In the genomic region with DNA sequence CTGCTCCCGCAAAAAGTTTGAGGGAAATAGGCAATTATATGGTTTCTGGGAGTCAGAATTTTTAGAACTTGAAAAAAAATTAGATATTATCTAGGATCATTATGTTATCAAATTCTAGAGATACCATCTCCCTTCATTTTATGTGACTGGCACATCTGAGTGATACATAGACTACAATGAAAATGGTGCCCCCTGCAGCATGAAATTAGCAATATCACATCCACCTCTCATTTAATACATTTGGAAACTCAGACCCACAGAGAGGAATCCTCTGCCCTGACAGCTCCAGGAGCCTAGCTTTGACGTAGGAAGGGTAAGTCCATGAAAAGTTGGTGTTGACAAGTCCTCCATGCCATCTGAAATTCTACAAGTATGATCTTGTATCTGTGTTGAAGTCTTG, we compare ENCODE assay signal across 9 cellular contexts.
DNase-seq lines count a peak whose midpoint lies in the region; ATAC-seq and TF ChIP-seq lines count a peak whose summit lies in the region.
"Had no signal": no experiment of that assay in that cellular context is flagged by ENCODE, and none has a peak within 500 bp of the region (broad histone marks: within the 10 kb centered on the region; RNA-seq: fewer than 3 reads in every experiment).

No MANE protein-coding gene starts in this region.

- CTCF ChIA-PET in SK-N-SH (lab: Yijun Ruan, JAX), result interaction anchor here (1.0 to 1.7 kb wide), 4 partner anchors 12 to 46 kb away, joined by 3 to 4 read pairs (median 3); no protein-coding TSS in a partner anchor
- CTCF ChIA-PET in activated CD4-positive, alpha-beta memory T cell treated with anti-CD3 and anti-CD28 coated beads for 36 hours (lab: Charles Lee), result interaction anchor here (1.1 kb wide), 1 partner anchor 9 kb away, joined by 3 read pairs; no protein-coding TSS in a partner anchor

- DNase-seq in NCI-H2107 treated with DMSO at 0.1 percent for 48 hours (lab: John Stamatoyannopoulos, UW; ENCODE audit: unreplicated experiment) (peak; percentile 1), NCI-H2107 (lab: John Stamatoyannopoulos, UW) (no peak), SK-N-SH (peak; percentile 5), left kidney (ENCODE audit: low read depth, low spot score) (peak; percentile 53), NCI-H1436 (lab: John Stamatoyannopoulos, UW) (no peak)
- DNase-seq in stimulated activated effector memory CD8-positive, alpha-beta T cell treated with anti-CD3 and anti-CD28 coated beads, Interleukin-12 subunit alpha, Interleukin-12 subunit beta, amount 100 ng/mL, for 72 hours (ENCODE audit: low spot score in 2 of 2), result no peak
- no peak for DNase-seq in activated CD4-positive, alpha-beta memory T cell treated with anti-CD3 and anti-CD28 coated beads for 36 hours
- DNase-seq: naive B cell had no signal

- no peak overlapping the region for H3K27ac ChIP-seq in SK-N-SH (ENCODE audit: low read depth in 2 of 2, low read length in 1 of 2)

- H3K9me3 Mint-ChIP-seq in stimulated activated effector memory CD8-positive, alpha-beta T cell treated with anti-CD3 and anti-CD28 coated beads, Interleukin-12 subunit alpha, Interleukin-12 subunit beta, amount 100 ng/mL, for 72 hours, result no peaks in the 10 kb centered on the region
- H3K9me3 Mint-ChIP-seq in activated CD4-positive, alpha-beta memory T cell treated with anti-CD3 and anti-CD28 coated beads for 36 hours, result no peaks in the 10 kb centered on the region
- H3K9me3 Mint-ChIP-seq: naive B cell had no signal

- intact Hi-C loops in activated CD4-positive, alpha-beta memory T cell treated with anti-CD3 and anti-CD28 coated beads for 36 hours (cut with micrococcal nuclease), result no loop called here

- H3K9ac ChIP-seq in SK-N-SH, result no peak overlapping the region

- no peaks in the 10 kb centered on the region for H3K4me1 Mint-ChIP-seq in stimulated activated effector memory CD8-positive, alpha-beta T cell treated with anti-CD3 and anti-CD28 coated beads, Interleukin-12 subunit alpha, Interleukin-12 subunit beta, amount 100 ng/mL, for 72 hours
- no peaks in the 10 kb centered on the region for H3K4me1 Mint-ChIP-seq in activated CD4-positive, alpha-beta memory T cell treated with anti-CD3 and anti-CD28 coated beads for 36 hours (ENCODE audit: low read depth)
- H3K4me1 Mint-ChIP-seq: naive B cell had no signal

- peaks cover 4% of the 10 kb centered on the region for H3K27me3 Mint-ChIP-seq in activated CD4-positive, alpha-beta memory T cell treated with anti-CD3 and anti-CD28 coated beads for 36 hours
- H3K27me3 Mint-ChIP-seq: naive B cell had no signal

- H3K4me3 ChIP-seq in SK-N-SH (ENCODE audit: low read depth in 2 of 2, low read length in 1 of 2), result no peak overlapping the region; a peak in 1 of 4 replicates

- H3K27ac Mint-ChIP-seq in stimulated activated effector memory CD8-positive, alpha-beta T cell treated with anti-CD3 and anti-CD28 coated beads, Interleukin-12 subunit alpha, Interleukin-12 subunit beta, amount 100 ng/mL, for 72 hours, result no peak overlapping the region
- H3K27ac Mint-ChIP-seq in activated CD4-positive, alpha-beta memory T cell treated with anti-CD3 and anti-CD28 coated beads for 36 hours, result no peak overlapping the region
- H3K27ac Mint-ChIP-seq: naive B cell had no signal

- H3F3A ChIP-seq in SK-N-SH (replicated peaks; ENCODE audit: insufficient read depth), result no peaks in the 10 kb centered on the region

- no peak overlapping the region for H2AFZ ChIP-seq in SK-N-SH (ENCODE audit: low read depth)

- TF ChIP-seq CTCF in SK-N-SH (IDR thresholded peaks at IDR 0.05), result peak; percentile 62

- H3K4me2 ChIP-seq in SK-N-SH, result no peak overlapping the region

- no peak for TF ChIP-seq EP300 in Ishikawa (IDR thresholded peaks at IDR 0.05; ENCODE audit: borderline replicate concordance)
- TF ChIP-seq EP300 in SK-N-SH (IDR thresholded peaks at IDR 0.05; ENCODE audit: borderline replicate concordance in 1 of 2, low read depth in 1 of 2, low read length in 1 of 2), result no peak

- H3K9me2 ChIP-seq in SK-N-SH, result no peaks in the 10 kb centered on the region

- no peaks in the 10 kb centered on the region for H3K36me3 ChIP-seq in SK-N-SH (replicated peaks in 1 of 2; ENCODE audit: control insufficient read depth in 1 of 2, insufficient read depth in 2 of 2, low read length in 1 of 2)

- ATAC-seq in stimulated activated effector memory CD8-positive, alpha-beta T cell treated with anti-CD3 and anti-CD28 coated beads, Interleukin-12 subunit alpha, Interleukin-12 subunit beta, amount 100 ng/mL, for 72 hours, result no peak

- WGBS in SK-N-SH (ENCODE audit: low lambda C conversion rate), result 3% methylated on average over 2 of the region's 2 CpGs

- no peaks in the 10 kb centered on the region for H3K79me2 ChIP-seq in SK-N-SH (ENCODE audit: insufficient read depth)

- POLR2A ChIA-PET in SK-N-SH (lab: Yijun Ruan, JAX), result no interaction called here
- POLR2A ChIA-PET in activated CD4-positive, alpha-beta memory T cell treated with anti-CD3 and anti-CD28 coated beads for 36 hours (lab: Charles Lee), result no interaction called here

- peak; percentile 54 for TF ChIP-seq RAD21 in Ishikawa (IDR thresholded peaks at IDR 0.05; ENCODE audit: low read depth)
- TF ChIP-seq RAD21 in SK-N-SH (IDR thresholded peaks at IDR 0.05; ENCODE audit: low read length), result peak; percentile 47

- no peaks in the 10 kb centered on the region for H3K27me3 ChIP-seq in SK-N-SH (ENCODE audit: insufficient read depth)

- H3K4me3 Mint-ChIP-seq in stimulated activated effector memory CD8-positive, alpha-beta T cell treated with anti-CD3 and anti-CD28 coated beads, Interleukin-12 subunit alpha, Interleukin-12 subunit beta, amount 100 ng/mL, for 72 hours, result no peak overlapping the region
- H3K4me3 Mint-ChIP-seq in activated CD4-positive, alpha-beta memory T cell treated with anti-CD3 and anti-CD28 coated beads for 36 hours, result no peak overlapping the region
- H3K4me3 Mint-ChIP-seq: naive B cell had no signal

- no peaks in the 10 kb centered on the region for H4K20me1 ChIP-seq in SK-N-SH (ENCODE audit: insufficient read depth)

- no peaks in the 10 kb centered on the region for H3K4me1 ChIP-seq in SK-N-SH (ENCODE audit: control insufficient read depth in 1 of 2, insufficient read depth in 2 of 2, low read depth in 1 of 2, low read length in 1 of 2)

- no peaks in the 10 kb centered on the region for H3K36me3 Mint-ChIP-seq in stimulated activated effector memory CD8-positive, alpha-beta T cell treated with anti-CD3 and anti-CD28 coated beads, Interleukin-12 subunit alpha, Interleukin-12 subunit beta, amount 100 ng/mL, for 72 hours
- H3K36me3 Mint-ChIP-seq in activated CD4-positive, alpha-beta memory T cell treated with anti-CD3 and anti-CD28 coated beads for 36 hours, result no peaks in the 10 kb centered on the region
- H3K36me3 Mint-ChIP-seq: naive B cell had no signal

- H3K9me3 ChIP-seq in SK-N-SH, result no peaks in the 10 kb centered on the region

TF ChIP-seq in Ishikawa, 13 proteins besides CTCF, POLR2A, EP300 and RAD21 (continues in another document):
- no peak for TF ChIP-seq NFIC (IDR thresholded peaks at IDR 0.05)
- no peak for TF ChIP-seq TAF1 (IDR thresholded peaks at IDR 0.05; ENCODE audit: low read depth)
- TF ChIP-seq CREB1 (IDR thresholded peaks at IDR 0.05; ENCODE audit: low read depth), result no peak
- no peak for TF ChIP-seq TCF12 (IDR thresholded peaks at IDR 0.05; ENCODE audit: low read depth)
- no peak for TF ChIP-seq YY1 (IDR thresholded peaks at IDR 0.05; ENCODE audit: low read depth)
- TF ChIP-seq CEBPB (IDR thresholded peaks at IDR 0.05), result no peak
- TF ChIP-seq USF1 (IDR thresholded peaks at IDR 0.05), result no peak
- no peak for TF ChIP-seq TEAD4 (IDR thresholded peaks at IDR 0.05)
- no peak for TF ChIP-seq EGR1 (IDR thresholded peaks at IDR 0.05)
- TF ChIP-seq, protein P1, sequence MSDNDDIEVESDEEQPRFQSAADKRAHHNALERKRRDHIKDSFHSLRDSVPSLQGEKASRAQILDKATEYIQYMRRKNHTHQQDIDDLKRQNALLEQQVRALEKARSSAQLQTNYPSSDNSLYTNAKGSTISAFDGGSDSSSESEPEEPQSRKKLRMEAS (IDR thresholded peaks at IDR 0.05), result no peak

TF ChIP-seq in SK-N-SH, 30 proteins besides CTCF, POLR2A, EP300 and RAD21:
- TF ChIP-seq SIN3A (IDR thresholded peaks at IDR 0.05; ENCODE audit: borderline replicate concordance, low read depth, low read length) (no peak), GATA2 (CRISPR knock-in tag; IDR thresholded peaks at IDR 0.05) (no peak), RXRA (IDR thresholded peaks at IDR 0.05; ENCODE audit: borderline replicate concordance, low read depth) (no peak), RFX5 (IDR thresholded peaks at IDR 0.05; ENCODE audit: low read length) (no peak), PBX3 (IDR thresholded peaks at IDR 0.05) (no peak), SMC3 (IDR thresholded peaks at IDR 0.05; ENCODE audit: low read depth, low read length) (0 out of 2 replicates have a peak, but pooled peaks have one; percentile 18), ELF1 (IDR thresholded peaks at IDR 0.05) (no peak), MXI1 (IDR thresholded peaks at IDR 0.05; ENCODE audit: low read depth, low read length) (no peak)

Comparison
In these comparisons a context has a peak if more than half of its experiments do, and no peak if none do; other contexts are left out.
1. DNase-seq: peak in NCI-H2107 treated with DMSO at 0.1 percent for 48 hours (single experiment), SK-N-SH (single experiment) and left kidney (single experiment); none in NCI-H2107 (single experiment), stimulated activated effector memory CD8-positive, alpha-beta T cell treated with anti-CD3 and anti-CD28 coated beads, Interleukin-12 subunit alpha, Interleukin-12 subunit beta, amount 100 ng/mL, for 72 hours (0 of 2), NCI-H1436 (single experiment) and activated CD4-positive, alpha-beta memory T cell treated with anti-CD3 and anti-CD28 coated beads for 36 hours (single experiment).